ENCODE assay signal across 8 cellular contexts in genomic region chr5:54844905-54845566, GRCh38.
DNase-seq lines count a peak whose midpoint lies in the region; ATAC-seq, FAIRE-seq and TF ChIP-seq lines count a peak whose summit lies in the region.

No MANE protein-coding gene starts in this region.

- no peaks in the 10 kb centered on the region for H4K20me1 ChIP-seq in HepG2 (ENCODE audit: insufficient read depth, low read length)

- TF ChIP-seq CTCF in bronchial epithelial cell (IDR thresholded peaks at IDR 0.05; ENCODE audit: insufficient read depth, low read length, severe bottlenecking), result peak; percentile 7
- TF ChIP-seq CTCF in HepG2 (CRISPR knock-in tag; IDR thresholded peaks at IDR 0.05), result peak; percentile 35
- TF ChIP-seq CTCF in suprapubic skin (IDR thresholded peaks at IDR 0.05), result peak in 1 of 2 donors; percentile 32

- H3K9ac ChIP-seq in HepG2 (ENCODE audit: insufficient read depth, low read depth, low read length), result no peak overlapping the region

- no peak overlapping the region for H3K4me2 ChIP-seq in HepG2 (ENCODE audit: low read depth, low read length)

- POLR2A ChIA-PET in HepG2 (lab: Yijun Ruan, JAX), result no interaction called here

- H3K9me3 ChIP-seq in HepG2 (ENCODE audit: low read length), result no peaks in the 10 kb centered on the region
- no peaks in the 10 kb centered on the region for H3K9me3 ChIP-seq in suprapubic skin

- H3K4me3 ChIP-seq in bronchial epithelial cell (ENCODE audit: low read depth, low read length) (no peak overlapping the region), HepG2 (replicated peaks in 1 of 3; ENCODE audit: insufficient read depth in 1 of 3, low read depth in 2 of 3, low read length in 3 of 3) (no peak overlapping the region), suprapubic skin (peak overlapping the region; percentile 20)

- no peak for TF ChIP-seq EP300 in HepG2 (IDR thresholded peaks at IDR 0.05; ENCODE audit: low read depth in 2 of 2, low read length in 2 of 2)
- TF ChIP-seq EP300 in HepG2 (CRISPR knock-in tag; IDR thresholded peaks at IDR 0.05; ENCODE audit: borderline replicate concordance), result no peak
- no peak for TF ChIP-seq EP300 in suprapubic skin (IDR thresholded peaks at IDR 0.05)

- FAIRE-seq in bronchial epithelial cell (lab: Jason Lieb, UNC), result no peak
- no peak for FAIRE-seq in HepG2 (lab: Jason Lieb, UNC)

- no peak overlapping the region for H2AFZ ChIP-seq in HepG2 (ENCODE audit: low read length)

- WGBS in HepG2 (ENCODE audit: low lambda C conversion rate), result 17% methylated on average over 6 of the region's 6 CpGs
- 43% methylated on average over 6 of the region's 6 CpGs for WGBS in suprapubic skin

- H3K27ac ChIP-seq in HepG2 (ENCODE audit: extremely low read length, insufficient read depth, low read length), result no peak overlapping the region
- no peak overlapping the region for H3K27ac ChIP-seq in suprapubic skin

- in situ Hi-C loops in HepG2 (cut with HindIII; ENCODE audit: extremely low pct_ligation_motif_present, low pct_unique_long_range_greater_than_20kb), result no loop called here

- TF ChIP-seq RAD21 in HepG2 (CRISPR knock-in tag; IDR thresholded peaks at IDR 0.05), result no peak

- no peak for ATAC-seq in HepG2

- intact Hi-C loops in HepG2 (cut with micrococcal nuclease; ENCODE audit: unreplicated experiment), result loop anchor here (1.0 kb wide), 1 partner anchor 328 kb away; the partner anchor contains the start of gene SNX18

- no peaks in the 10 kb centered on the region for H3K79me2 ChIP-seq in HepG2 (ENCODE audit: insufficient read depth, low read length)

- CTCF ChIA-PET in HepG2 (lab: Yijun Ruan, JAX; ENCODE audit: low intra/inter-chr PET ratio, low total read pairs), result interaction anchor here (3.0 kb wide), 1 partner anchor 328 kb away, joined by 25 read pairs; the partner anchor contains the start of gene SNX18

- no peaks in the 10 kb centered on the region for H3K27me3 ChIP-seq in bronchial epithelial cell (ENCODE audit: control insufficient read depth, insufficient read depth, low read length)
- H3K27me3 ChIP-seq in HepG2 (ENCODE audit: control insufficient read depth in 1 of 2, insufficient read depth in 2 of 2, low read length in 2 of 2), result no peaks in the 10 kb centered on the region; a peak in 1 of 5 replicates
- H3K27me3 ChIP-seq in suprapubic skin, result no peaks in the 10 kb centered on the region

- TF ChIP-seq POLR2A in HepG2 (IDR thresholded peaks at IDR 0.05; ENCODE audit: insufficient read depth in 1 of 2, low read depth in 2 of 2, low read length in 2 of 2), result no peak
- no peak for TF ChIP-seq POLR2A in suprapubic skin (IDR thresholded peaks at IDR 0.05)

- DNase-seq in SHP77 treated with DMSO at 0.1 percent for 48 hours (lab: John Stamatoyannopoulos, UW) (peak; percentile 8), SHP77 (lab: John Stamatoyannopoulos, UW) (no peak), NCI-H2227 treated with DMSO at 0.1 percent for 48 hours (lab: John Stamatoyannopoulos, UW) (peak; percentile 44), bronchial epithelial cell (ENCODE audit: low read depth) (peak; percentile 60), HepG2 (ENCODE audit: low spot score) (peak; percentile 8), suprapubic skin (ENCODE audit: low spot score in 2 of 2) (no peak), iPS-NIHi11 (ENCODE audit: low spot score) (no peak), NK-92 (lab: John Stamatoyannopoulos, UW; ENCODE audit: unreplicated experiment) (no peak)

- H3K4me1 ChIP-seq in HepG2 (ENCODE audit: insufficient read depth, low read length) (no peaks in the 10 kb centered on the region), suprapubic skin (no peaks in the 10 kb centered on the region)

- H3K36me3 ChIP-seq in bronchial epithelial cell (ENCODE audit: control insufficient read depth, insufficient read depth, low read length) (no peaks in the 10 kb centered on the region), HepG2 (replicated peaks in 1 of 2; ENCODE audit: control insufficient read depth in 1 of 2, insufficient read depth in 2 of 2, low read length in 2 of 2) (no peaks in the 10 kb centered on the region), suprapubic skin (no peaks in the 10 kb centered on the region)

- BruUV-seq in HepG2 (replicated peaks; lab: Mats Ljungman, UMichigan), result no TSS peak

TF ChIP-seq in HepG2, 621 proteins besides CTCF, POLR2A, EP300 and RAD21:
- TF ChIP-seq SKI (IDR thresholded peaks at IDR 0.05; ENCODE audit: partially characterized antibody), result no peak
- TF ChIP-seq THYN1 (CRISPR knock-in tag; IDR thresholded peaks at IDR 0.05; ENCODE audit: borderline replicate concordance, low read depth), result no peak
- no peak for TF ChIP-seq PRDM4 (CRISPR knock-in tag; IDR thresholded peaks at IDR 0.05; ENCODE audit: borderline replicate concordance)
- TF ChIP-seq ZNF326 (CRISPR knock-in tag; IDR thresholded peaks at IDR 0.05; ENCODE audit: borderline replicate concordance), result no peak
- peak; percentile 55 for TF ChIP-seq SMC3 (IDR thresholded peaks at IDR 0.05; ENCODE audit: low read length)
- peak; percentile 61 for TF ChIP-seq STAG1 (CRISPR knock-in tag; IDR thresholded peaks at IDR 0.05)
- no peak for TF ChIP-seq EHMT2 (IDR thresholded peaks at IDR 0.05; ENCODE audit: borderline replicate concordance, low read depth, low read length)
- TF ChIP-seq TCF7 (IDR thresholded peaks at IDR 0.05; ENCODE audit: low read depth), result no peak

Comparison
In these comparisons a context has a peak if more than half of its experiments do, and no peak if none do; other contexts are left out.
1. DNase-seq: peak in SHP77 treated with DMSO at 0.1 percent for 48 hours (single experiment), NCI-H2227 treated with DMSO at 0.1 percent for 48 hours (single experiment), bronchial epithelial cell (single experiment) and HepG2 (single experiment); none in SHP77 (0 of 2), suprapubic skin (0 of 2), iPS-NIHi11 (single experiment) and NK-92 (single experiment).